Comparison of ENCODE assay signal across 10 cellular contexts in the genomic region with DNA sequence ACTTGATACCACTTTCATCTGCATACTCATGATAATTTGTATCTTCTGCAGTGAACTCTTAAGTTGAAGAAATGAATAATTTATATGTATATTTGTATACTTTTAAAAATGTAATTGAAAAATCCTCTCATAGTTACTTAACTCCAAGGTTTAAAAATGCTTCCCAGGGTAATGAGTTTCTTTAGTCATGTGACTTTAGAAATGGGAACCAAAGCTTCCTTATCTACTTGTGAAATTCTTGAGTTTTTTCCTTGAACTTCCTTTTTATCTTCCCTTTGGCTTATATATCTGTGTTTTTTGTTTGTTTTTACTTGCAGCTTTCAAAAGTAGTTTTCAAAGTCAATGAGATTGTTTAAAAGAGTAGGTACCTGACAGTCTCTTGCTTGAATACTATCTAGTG. TPM values are rescaled to one million over a fixed set of nuclear protein-coding genes. Genes with fewer than 3 reads are reported as not detected.
DNase-seq lines count a peak whose midpoint lies in the region; ATAC-seq and TF ChIP-seq lines count a peak whose summit lies in the region.
"Had no signal": no experiment of that assay in that cellular context is flagged by ENCODE, and none has a peak within 500 bp of the region (broad histone marks: within the 10 kb centered on the region; RNA-seq: fewer than 3 reads in every experiment).

No MANE protein-coding gene starts in this region.

- intact Hi-C loops in heart right ventricle (cut with DNase I), result no loop called here
- intact Hi-C loops in cardiac septum (cut with DNase I), result no loop called here
- intact Hi-C loops in adrenal gland (cut with DNase I), result no loop called here

- H3K4ac ChIP-seq in mesenchymal stem cell (ENCODE audit: low read depth in 1 of 2, low read length in 2 of 2), result no peak overlapping the region

- no peak for TF ChIP-seq POLR2A in adrenal gland (IDR thresholded peaks at IDR 0.05)

- no peaks in the 10 kb centered on the region for H3K79me1 ChIP-seq in mesenchymal stem cell (replicated peaks; ENCODE audit: low read length, poor library complexity, severe bottlenecking)

- no peak overlapping the region for H3K4me2 ChIP-seq in mesenchymal stem cell (ENCODE audit: low read length, poor library complexity, severe bottlenecking)
- H3K4me2 ChIP-seq: neural progenitor cell had no signal

- no peak overlapping the region for H3K23ac ChIP-seq in mesenchymal stem cell (ENCODE audit: low read length in 2 of 2)

- H2BK15ac ChIP-seq in mesenchymal stem cell (ENCODE audit: low read depth, poor library complexity, severe bottlenecking), result no peak overlapping the region

- H3K27ac ChIP-seq in heart right ventricle (peak overlapping the region; percentile 98 to 100 (median 100)), adrenal gland (peak overlapping the region in 3 of 5 donors; percentile 56 to 100 (median 100)), mesenchymal stem cell (ENCODE audit: low read length, poor library complexity, severe bottlenecking) (no peak overlapping the region), urinary bladder (ENCODE audit: low read depth) (no peak overlapping the region)
- H3K27ac ChIP-seq: neural progenitor cell had no signal

- H3K4me1 Mint-ChIP-seq in nephron progenitor cell, result peaks cover 28% of the 10 kb centered on the region
- H3K4me1 Mint-ChIP-seq in mesothelial cell of epicardium, result peaks cover 34% of the 10 kb centered on the region

- H3K27ac Mint-ChIP-seq in nephron progenitor cell (no peak overlapping the region), mesothelial cell of epicardium (no peak overlapping the region)
- H3K27ac Mint-ChIP-seq: neural progenitor cell had no signal

- no peak for ATAC-seq in heart right ventricle

- H4K8ac ChIP-seq in mesenchymal stem cell (ENCODE audit: low read length), result no peak overlapping the region

- DNase-seq in heart right ventricle, result no peak
- DNase-seq in cardiac septum (ENCODE audit: low spot score), result no peak
- no peak for DNase-seq in adrenal gland
- no peak for DNase-seq in mesenchymal stem cell
- DNase-seq in T-helper 9 cell, result no peak
- DNase-seq in nephron progenitor cell, result no peak
- no peak for DNase-seq in mesothelial cell of epicardium (ENCODE audit: low spot score in 2 of 2, unreplicated experiment in 2 of 2)
- DNase-seq: stimulated activated naive CD4-positive, alpha-beta T cell had no signal

- no peak overlapping the region for H4K91ac ChIP-seq in mesenchymal stem cell (ENCODE audit: low read length)

- H3K27me3 ChIP-seq in heart right ventricle (no peaks in the 10 kb centered on the region), adrenal gland (no peaks in the 10 kb centered on the region), mesenchymal stem cell (ENCODE audit: control insufficient read depth in 1 of 2, insufficient read depth in 1 of 2, low read length in 2 of 2) (no peaks in the 10 kb centered on the region)
- H3K27me3 ChIP-seq: neural progenitor cell had no signal

- H3K4me3 ChIP-seq in heart right ventricle, result peak overlapping the region; percentile 13 to 96 (median 81)
- H3K4me3 ChIP-seq in adrenal gland, result peak overlapping the region in 2 of 4 donors; percentile 11 to 85
- peak overlapping the region in 1 of 2 experiments; percentile 97 for H3K4me3 ChIP-seq in mesenchymal stem cell (ENCODE audit: insufficient read depth in 1 of 2, low read depth in 1 of 2, low read length in 2 of 2)
- H3K4me3 ChIP-seq in urinary bladder (ENCODE audit: low read depth, low read length), result peak overlapping the region; percentile 29
- H3K4me3 ChIP-seq: neural progenitor cell had no signal

- no peak overlapping the region for H2AK5ac ChIP-seq in mesenchymal stem cell (ENCODE audit: low read length, severe bottlenecking)

- H3K14ac ChIP-seq in mesenchymal stem cell (ENCODE audit: low read length in 2 of 2), result no peak overlapping the region

- H3K9me3 ChIP-seq in heart right ventricle (no peaks in the 10 kb centered on the region), adrenal gland (replicated peaks in 1 of 3) (no peaks in the 10 kb centered on the region), mesenchymal stem cell (ENCODE audit: control insufficient read depth, low read length) (no peaks in the 10 kb centered on the region)

- H3K4me1 ChIP-seq in heart right ventricle (peaks cover 13 to 72% (median 56%) of the 10 kb centered on the region in 9 donors), adrenal gland (replicated peaks in 1 of 2) (peaks cover 44 to 66% of the 10 kb centered on the region in 2 donors), mesenchymal stem cell (ENCODE audit: control insufficient read depth, insufficient read depth, low read depth, low read length) (peaks cover 15% of the 10 kb centered on the region), urinary bladder (ENCODE audit: insufficient read depth) (peaks cover 3% of the 10 kb centered on the region)

- no peak overlapping the region for H2BK5ac ChIP-seq in mesenchymal stem cell (ENCODE audit: low read depth, low read length, poor library complexity, severe bottlenecking)

- H3K36me3 ChIP-seq in heart right ventricle (peaks cover 0 to 22% (median 0%) of the 10 kb centered on the region in 9 donors), adrenal gland (replicated peaks in 1 of 2) (no peaks in the 10 kb centered on the region), mesenchymal stem cell (ENCODE audit: control insufficient read depth in 1 of 2, insufficient read depth in 2 of 2, low read depth in 1 of 2, low read length in 2 of 2) (peaks cover 0 to 6% of the 10 kb centered on the region in 2 experiments), urinary bladder (ENCODE audit: insufficient read depth) (no peaks in the 10 kb centered on the region)
- H3K36me3 ChIP-seq: neural progenitor cell had no signal

- H2BK12ac ChIP-seq in mesenchymal stem cell (ENCODE audit: low read length in 2 of 2), result no peak overlapping the region

- H2BK120ac ChIP-seq in mesenchymal stem cell (ENCODE audit: low read depth, low read length), result no peak overlapping the region

- H3K27me3 Mint-ChIP-seq in nephron progenitor cell (ENCODE audit: low read depth, poor library complexity), result peaks cover 31% of the 10 kb centered on the region
- H3K27me3 Mint-ChIP-seq in mesothelial cell of epicardium (ENCODE audit: low read depth), result no peaks in the 10 kb centered on the region

- no peaks in the 10 kb centered on the region for H3K36me3 Mint-ChIP-seq in nephron progenitor cell (ENCODE audit: low read depth)
- no peaks in the 10 kb centered on the region for H3K36me3 Mint-ChIP-seq in mesothelial cell of epicardium
- H3K36me3 Mint-ChIP-seq: neural progenitor cell had no signal

- H3K4me3 Mint-ChIP-seq in nephron progenitor cell (no peak overlapping the region), mesothelial cell of epicardium (no peak overlapping the region)
- H3K4me3 Mint-ChIP-seq: neural progenitor cell had no signal

- H3K9ac ChIP-seq in mesenchymal stem cell (ENCODE audit: low read length), result peak overlapping the region; percentile 100
- H3K9ac ChIP-seq: neural progenitor cell had no signal

- TF ChIP-seq CTCF in heart right ventricle (IDR thresholded peaks at IDR 0.05), result no peak
- no peak for TF ChIP-seq CTCF in adrenal gland (IDR thresholded peaks at IDR 0.05)
- TF ChIP-seq CTCF in nephron progenitor cell (IDR thresholded peaks at IDR 0.05), result no peak
- TF ChIP-seq CTCF in mesothelial cell of epicardium (IDR thresholded peaks at IDR 0.05; ENCODE audit: unreplicated experiment), result no peak

- no peak overlapping the region for H3K18ac ChIP-seq in mesenchymal stem cell (ENCODE audit: low read depth in 1 of 2, low read length in 2 of 2)

- H2AFZ ChIP-seq in mesenchymal stem cell (ENCODE audit: low read depth, low read length), result no peak overlapping the region
- H2AFZ ChIP-seq: neural progenitor cell had no signal

- H3K9me3 Mint-ChIP-seq in nephron progenitor cell, result peaks cover 9% of the 10 kb centered on the region
- no peaks in the 10 kb centered on the region for H3K9me3 Mint-ChIP-seq in mesothelial cell of epicardium

RNA-seq across cellular contexts. Expression of a gene that starts 4.5 kb away (rescaled TPM):
- 100 to 1,000 TPM; 171 to 257 (median 212) TPM for total RNA-seq in heart right ventricle
- 100 to 1,000 TPM in 1 of 2 donors, 10 to 100 TPM in 1; 91.5 to 164 TPM for polyA plus RNA-seq in heart right ventricle
- 193 TPM for total RNA-seq in cardiac septum
- total RNA-seq in adrenal gland, result 100 to 1,000 TPM in 5 of 8 donors, 10 to 100 TPM in 3; 62.8 to 267 (median 123) TPM
- 10 to 100 TPM; 47.1 to 90.7 (median 53.6) TPM for polyA plus RNA-seq in adrenal gland
- polyA plus RNA-seq in mesenchymal stem cell (2013, experiment 1 of 2), result 25.5 TPM
- polyA plus RNA-seq in mesenchymal stem cell (2013, experiment 2 of 2), result 25.2 TPM
- 107 TPM for total RNA-seq in urinary bladder
- polyA plus RNA-seq in urinary bladder, result 50.0 TPM
- 37.0 to 43.9 TPM (median 40.8 TPM) in 3 replicates for total RNA-seq in mesothelial cell of epicardium

RNA-seq across cellular contexts. Expression of a gene that starts 48.7 kb away (rescaled TPM):
- total RNA-seq in heart right ventricle (100 to 1,000 TPM; 313 to 513 (median 457) TPM), cardiac septum (278 TPM), adrenal gland (100 to 1,000 TPM in 4 of 8 donors, 10 to 100 TPM in 4; 34.5 to 169 (median 98.1) TPM), urinary bladder (53.2 TPM), mesothelial cell of epicardium (50.7 to 55.4 TPM (median 53.3 TPM) in 3 replicates)
- polyA plus RNA-seq in heart right ventricle (100 to 1,000 TPM; 200 to 216 TPM), adrenal gland (100 to 1,000 TPM in 1 of 3 donors, 10 to 100 TPM in 2; 55.6 to 189 (median 91.8) TPM), urinary bladder (63.4 TPM)
- 145 TPM for polyA plus RNA-seq in mesenchymal stem cell (2013, experiment 1 of 2)
- polyA plus RNA-seq in mesenchymal stem cell (2013, experiment 2 of 2), result 144 TPM

RNA-seq across cellular contexts. Expression of a gene that starts 49.0 kb away (rescaled TPM):
- total RNA-seq in heart right ventricle, result 10 to 100 TPM in 9 of 10 donors, 1 to 10 TPM in 1; 9.4 to 15.3 (median 12.9) TPM
- polyA plus RNA-seq in heart right ventricle, result 1 to 10 TPM; 1.4 to 8.3 TPM
- total RNA-seq in cardiac septum, result 14.2 TPM
- total RNA-seq in adrenal gland, result 10 to 100 TPM in 6 of 8 donors, 1 to 10 TPM in 2; 5.8 to 36.6 (median 22.4) TPM
- 10 to 100 TPM in 1 of 3 donors, 1 to 10 TPM in 2; 3.9 to 11.7 (median 8.7) TPM for polyA plus RNA-seq in adrenal gland
- 4.5 TPM for polyA plus RNA-seq in mesenchymal stem cell (2013, experiment 1 of 2)
- 4.3 TPM for polyA plus RNA-seq in mesenchymal stem cell (2013, experiment 2 of 2)
- 42.8 TPM for total RNA-seq in urinary bladder
- 3.5 TPM for polyA plus RNA-seq in urinary bladder
- total RNA-seq in mesothelial cell of epicardium, result 18.9 to 20.3 TPM (median 19.1 TPM) in 3 replicates

Comparison
In these comparisons a context has a peak if more than half of its experiments do, and no peak if none do; other contexts are left out.
1. H3K27ac ChIP-seq: peak in heart right ventricle (10 of 10) and adrenal gland (3 of 5); none in mesenchymal stem cell (single experiment) and urinary bladder (single experiment).